Comparison of ENCODE assay signal across 9 cellular contexts in the genomic region with DNA sequence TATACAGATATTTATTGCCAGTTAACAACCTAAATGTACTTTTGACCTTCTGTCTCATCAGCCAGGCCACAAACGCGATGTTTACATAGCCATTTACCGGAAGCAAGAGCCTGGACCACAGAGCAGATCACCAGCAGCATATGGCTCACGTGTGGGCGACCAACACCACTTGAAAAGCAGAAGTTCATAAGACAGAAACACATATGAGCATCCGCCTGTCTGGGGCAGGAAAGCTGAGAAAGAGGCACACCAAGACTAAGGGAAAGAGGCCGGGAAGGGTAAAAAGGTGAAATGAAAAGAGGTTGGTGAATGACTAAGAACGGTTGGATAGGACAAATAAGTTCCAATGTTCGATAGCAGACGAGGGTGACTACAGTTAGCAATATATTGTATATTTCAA. TPM values are rescaled to one million over a fixed set of nuclear protein-coding genes. Genes with fewer than 3 reads are reported as not detected.
A peak's percentile ranks its signal among the peaks of the same experiment; 100 is the strongest.
DNase-seq lines count a peak whose midpoint lies in the region; ATAC-seq and TF ChIP-seq lines count a peak whose summit lies in the region.
"Had no signal": no experiment of that assay in that cellular context is flagged by ENCODE, and none has a peak within 500 bp of the region (broad histone marks: within the 10 kb centered on the region; RNA-seq: fewer than 3 reads in every experiment).

No MANE protein-coding gene starts in this region.

- peaks cover 46% of the 10 kb centered on the region for H3K27me3 Mint-ChIP-seq in brain

- peaks cover 0 to 3% (median 0%) of the 10 kb centered on the region in 5 experiments for H3K9me3 Mint-ChIP-seq in brain

- WGBS in right cardiac atrium = 69% methylated on average over 10 of the region's 10 CpGs

- no peaks in the 10 kb centered on the region for H3K4me1 ChIP-seq in right cardiac atrium (ENCODE audit: control insufficient read depth, insufficient read depth, low read length)

- DNase-seq in right cardiac atrium (no peak), Right ventricle myocardium inferior (ENCODE audit: missing footprints) (no peak), SW480 (ENCODE audit: low spot score) (peak; percentile 96), NCI-H2227 (lab: John Stamatoyannopoulos, UW; ENCODE audit: unreplicated experiment) (no peak), AG20443 (ENCODE audit: low spot score) (no peak)
- peak; percentile 42 for DNase-seq in stimulated activated CD4-positive, alpha-beta T cell treated with anti-CD3 and anti-CD28 coated beads, Interleukin-4, amount 100 ng/mL, for 24 hours

- peak overlapping the region in 1 of 5 experiments; percentile 40 for H3K27ac Mint-ChIP-seq in brain

- H3K4me1 Mint-ChIP-seq in brain = peaks cover 11% of the 10 kb centered on the region

- H3K4me3 Mint-ChIP-seq in brain = peak overlapping the region; percentile 21 to 87 (median 33)

- H3K27ac ChIP-seq in right cardiac atrium (ENCODE audit: low read length) = no peak overlapping the region

- H3K4me3 ChIP-seq in right cardiac atrium (ENCODE audit: low read length) = peak overlapping the region; percentile 10

- no peak for ATAC-seq in right cardiac atrium
- ATAC-seq in Right ventricle myocardium inferior = no peak
- ATAC-seq in HG03135 (IDR thresholded peaks at IDR 0.05; ENCODE audit: unreplicated experiment) = peak; percentile 96

- intact Hi-C loops in right cardiac atrium (cut with DNase I) = no loop called here
- intact Hi-C loops in Right ventricle myocardium inferior (cut with DNase I) = no loop called here

- H3K27me3 ChIP-seq in right cardiac atrium (ENCODE audit: control insufficient read depth, insufficient read depth) = peaks cover 5% of the 10 kb centered on the region

- TF ChIP-seq CTCF in brain (conservative IDR thresholded peaks at IDR 0.05) = no peak

- H3K36me3 Mint-ChIP-seq in brain = no peaks in the 10 kb centered on the region

- no peaks in the 10 kb centered on the region for H3K9me3 ChIP-seq in right cardiac atrium (ENCODE audit: control insufficient read depth, low read length)

RNA-seq across cellular contexts. Expression of gene ABCB1, which starts 1.3 kb away (rescaled TPM):
- 1 to 10 TPM in 2 of 4 donors, under 1 TPM in 2; 0.51 to 3.3 (median 1.8) TPM for total RNA-seq in right cardiac atrium
- polyA plus RNA-seq in right cardiac atrium = 0.50 TPM
- total RNA-seq in Right ventricle myocardium inferior = 4.5 TPM
- 8.5 TPM for polyA plus RNA-seq in brain (ENCODE audit: insufficient read depth, low read depth, low replicate concordance)

RNA-seq across cellular contexts. Expression of gene RUNDC3B, which starts 28.9 kb away (rescaled TPM):
- total RNA-seq in right cardiac atrium (1 to 10 TPM in 3 of 4 donors, under 1 TPM in 1; 0.82 to 6.1 (median 2.1) TPM), Right ventricle myocardium inferior (1.0 TPM)
- polyA plus RNA-seq in right cardiac atrium (0.43 TPM), brain (ENCODE audit: insufficient read depth, low read depth, low replicate concordance) (3.7 TPM)
- total RNA-seq: T-helper 2 cell treated with Interferon-gamma antibody and Interleukin-4, amounts not matched to agents 100 ng/mL and 5 ng/mL, for 36 hours had no signal

Comparison
In these comparisons a context has a peak if more than half of its experiments do, and no peak if none do; other contexts are left out.
1. DNase-seq: peak in SW480 (single experiment) and stimulated activated CD4-positive, alpha-beta T cell treated with anti-CD3 and anti-CD28 coated beads, Interleukin-4, amount 100 ng/mL, for 24 hours (single experiment); none in right cardiac atrium (0 of 3), Right ventricle myocardium inferior (single experiment), NCI-H2227 (single experiment) and AG20443 (single experiment).